ENCODE assay signal across 1 cellular context in genomic region chr7:73830872-73831655, GRCh38.
TF ChIP-seq lines count a peak whose summit lies in the region.

TSS of gene CLDN4 (plus strand) at chr7:73830996. CDS start at chr7:73831202, 206 bp downstream.

TF ChIP-seq in HepG2, 621 proteins besides CTCF, POLR2A, EP300 and RAD21 (continued from another document and continues in another):
- TF ChIP-seq, protein P1, sequence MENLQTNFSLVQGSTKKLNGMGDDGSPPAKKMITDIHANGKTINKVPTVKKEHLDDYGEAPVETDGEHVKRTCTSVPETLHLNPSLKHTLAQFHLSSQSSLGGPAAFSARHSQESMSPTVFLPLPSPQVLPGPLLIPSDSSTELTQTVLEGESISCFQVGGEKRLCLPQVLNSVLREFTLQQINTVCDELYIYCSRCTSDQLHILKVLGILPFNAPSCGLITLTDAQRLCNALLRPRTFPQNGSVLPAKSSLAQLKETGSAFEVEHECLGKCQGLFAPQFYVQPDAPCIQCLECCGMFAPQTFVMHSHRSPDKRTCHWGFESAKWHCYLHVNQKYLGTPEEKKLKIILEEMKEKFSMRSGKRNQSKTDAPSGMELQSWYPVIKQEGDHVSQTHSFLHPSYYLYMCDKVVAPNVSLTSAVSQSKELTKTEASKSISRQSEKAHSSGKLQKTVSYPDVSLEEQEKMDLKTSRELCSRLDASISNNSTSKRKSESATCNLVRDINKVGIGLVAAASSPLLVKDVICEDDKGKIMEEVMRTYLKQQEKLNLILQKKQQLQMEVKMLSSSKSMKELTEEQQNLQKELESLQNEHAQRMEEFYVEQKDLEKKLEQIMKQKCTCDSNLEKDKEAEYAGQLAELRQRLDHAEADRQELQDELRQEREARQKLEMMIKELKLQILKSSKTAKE (CRISPR knock-in tag; IDR thresholded peaks at IDR 0.05; ENCODE audit: borderline replicate concordance), result no peak
- TF ChIP-seq JARID2 (CRISPR knock-in tag; IDR thresholded peaks at IDR 0.05; ENCODE audit: insufficient replicate concordance) (no peak), YEATS2 (CRISPR knock-in tag; IDR thresholded peaks at IDR 0.05; ENCODE audit: borderline replicate concordance) (no peak), AKAP8 (CRISPR knock-in tag; IDR thresholded peaks at IDR 0.05) (0 out of 2 replicates have a peak, but pooled peaks have one; percentile 22), ZNF3 (CRISPR knock-in tag; IDR thresholded peaks at IDR 0.05) (no peak), ZNF552 (CRISPR knock-in tag; IDR thresholded peaks at IDR 0.05; ENCODE audit: borderline replicate concordance) (peak; percentile 72; the same call in 1 of the 2 replicates), PTBP1 (IDR thresholded peaks at IDR 0.05; ENCODE audit: low read depth, low read length, poor library complexity, severe bottlenecking) (peak; percentile 18), TAF15 (IDR thresholded peaks at IDR 0.05; ENCODE audit: low read depth, low read length, poor library complexity, severe bottlenecking) (no peak), ZNF205 (CRISPR knock-in tag; IDR thresholded peaks at IDR 0.05) (0 out of 2 replicates have a peak, but pooled peaks have one; percentile 18), ZNF670 (CRISPR knock-in tag; IDR thresholded peaks at IDR 0.05; ENCODE audit: borderline replicate concordance) (no peak), ZNF776 (CRISPR knock-in tag; IDR thresholded peaks at IDR 0.05) (peak; percentile 1), ZNF576 (CRISPR knock-in tag; IDR thresholded peaks at IDR 0.05) (0 out of 2 replicates have a peak, but pooled peaks have one; percentile 27), ZNF75D (CRISPR knock-in tag; IDR thresholded peaks at IDR 0.05; ENCODE audit: borderline replicate concordance) (no peak), RCOR2 (CRISPR knock-in tag; IDR thresholded peaks at IDR 0.05) (no peak), CC2D1A (CRISPR knock-in tag; IDR thresholded peaks at IDR 0.05) (no peak), POLR2AphosphoS2 (IDR thresholded peaks at IDR 0.05; ENCODE audit: low read depth, low read length) (no peak), ZBTB44 (CRISPR knock-in tag; IDR thresholded peaks at IDR 0.05) (no peak), BRCA1 (CRISPR knock-in tag; IDR thresholded peaks at IDR 0.05) (no peak), GMEB2 (CRISPR knock-in tag; IDR thresholded peaks at IDR 0.05; ENCODE audit: low read depth) (no peak), GABPA (IDR thresholded peaks at IDR 0.05; ENCODE audit: low read depth, low read length) (no peak), GABPA (CRISPR knock-in tag; IDR thresholded peaks at IDR 0.05; ENCODE audit: low read depth) (no peak), ESRRA (CRISPR knock-in tag; IDR thresholded peaks at IDR 0.05; ENCODE audit: low read depth) (no peak), ZXDC (CRISPR knock-in tag; IDR thresholded peaks at IDR 0.05) (no peak), PHF20 (CRISPR knock-in tag; IDR thresholded peaks at IDR 0.05) (no peak), SAFB2 (CRISPR knock-in tag; IDR thresholded peaks at IDR 0.05; ENCODE audit: borderline replicate concordance, low read depth) (no peak), ZMYM4 (CRISPR knock-in tag; IDR thresholded peaks at IDR 0.05) (no peak), ASH2L (IDR thresholded peaks at IDR 0.05; ENCODE audit: insufficient read length, low read depth, low read length) (no peak), ZNF460 (CRISPR knock-in tag; IDR thresholded peaks at IDR 0.05; ENCODE audit: borderline replicate concordance) (no peak), KLF11 (CRISPR knock-in tag; IDR thresholded peaks at IDR 0.05) (no peak), ZNF230 (CRISPR knock-in tag; IDR thresholded peaks at IDR 0.05) (no peak)
- TF ChIP-seq, protein P2, sequence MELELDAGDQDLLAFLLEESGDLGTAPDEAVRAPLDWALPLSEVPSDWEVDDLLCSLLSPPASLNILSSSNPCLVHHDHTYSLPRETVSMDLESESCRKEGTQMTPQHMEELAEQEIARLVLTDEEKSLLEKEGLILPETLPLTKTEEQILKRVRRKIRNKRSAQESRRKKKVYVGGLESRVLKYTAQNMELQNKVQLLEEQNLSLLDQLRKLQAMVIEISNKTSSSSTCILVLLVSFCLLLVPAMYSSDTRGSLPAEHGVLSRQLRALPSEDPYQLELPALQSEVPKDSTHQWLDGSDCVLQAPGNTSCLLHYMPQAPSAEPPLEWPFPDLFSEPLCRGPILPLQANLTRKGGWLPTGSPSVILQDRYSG (CRISPR knock-in tag; IDR thresholded peaks at IDR 0.05), result no peak
- TF ChIP-seq, protein P3, sequence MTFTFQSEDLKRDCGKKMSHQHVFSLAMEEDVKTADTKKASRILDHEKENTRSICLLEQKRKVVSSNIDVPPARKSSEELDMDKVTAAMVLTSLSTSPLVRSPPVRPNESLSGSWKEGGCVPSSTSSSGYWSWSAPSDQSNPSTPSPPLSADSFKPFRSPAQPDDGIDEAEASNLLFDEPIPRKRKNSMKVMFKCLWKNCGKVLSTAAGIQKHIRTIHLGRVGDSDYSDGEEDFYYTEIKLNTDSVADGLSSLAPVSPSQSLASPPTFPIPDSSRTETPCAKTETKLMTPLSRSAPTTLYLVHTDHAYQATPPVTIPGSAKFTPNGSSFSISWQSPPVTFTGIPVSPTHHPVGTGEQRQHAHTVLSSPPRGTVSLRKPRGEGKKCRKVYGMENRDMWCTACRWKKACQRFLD (CRISPR knock-in tag; IDR thresholded peaks at IDR 0.05; ENCODE audit: borderline replicate concordance), result no peak
- TF ChIP-seq, protein P4, sequence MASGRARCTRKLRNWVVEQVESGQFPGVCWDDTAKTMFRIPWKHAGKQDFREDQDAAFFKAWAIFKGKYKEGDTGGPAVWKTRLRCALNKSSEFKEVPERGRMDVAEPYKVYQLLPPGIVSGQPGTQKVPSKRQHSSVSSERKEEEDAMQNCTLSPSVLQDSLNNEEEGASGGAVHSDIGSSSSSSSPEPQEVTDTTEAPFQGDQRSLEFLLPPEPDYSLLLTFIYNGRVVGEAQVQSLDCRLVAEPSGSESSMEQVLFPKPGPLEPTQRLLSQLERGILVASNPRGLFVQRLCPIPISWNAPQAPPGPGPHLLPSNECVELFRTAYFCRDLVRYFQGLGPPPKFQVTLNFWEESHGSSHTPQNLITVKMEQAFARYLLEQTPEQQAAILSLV (CRISPR knock-in tag; IDR thresholded peaks at IDR 0.05; ENCODE audit: borderline replicate concordance), result peak; percentile 32; the same call in 1 of the 2 replicates
- TF ChIP-seq, protein P5, sequence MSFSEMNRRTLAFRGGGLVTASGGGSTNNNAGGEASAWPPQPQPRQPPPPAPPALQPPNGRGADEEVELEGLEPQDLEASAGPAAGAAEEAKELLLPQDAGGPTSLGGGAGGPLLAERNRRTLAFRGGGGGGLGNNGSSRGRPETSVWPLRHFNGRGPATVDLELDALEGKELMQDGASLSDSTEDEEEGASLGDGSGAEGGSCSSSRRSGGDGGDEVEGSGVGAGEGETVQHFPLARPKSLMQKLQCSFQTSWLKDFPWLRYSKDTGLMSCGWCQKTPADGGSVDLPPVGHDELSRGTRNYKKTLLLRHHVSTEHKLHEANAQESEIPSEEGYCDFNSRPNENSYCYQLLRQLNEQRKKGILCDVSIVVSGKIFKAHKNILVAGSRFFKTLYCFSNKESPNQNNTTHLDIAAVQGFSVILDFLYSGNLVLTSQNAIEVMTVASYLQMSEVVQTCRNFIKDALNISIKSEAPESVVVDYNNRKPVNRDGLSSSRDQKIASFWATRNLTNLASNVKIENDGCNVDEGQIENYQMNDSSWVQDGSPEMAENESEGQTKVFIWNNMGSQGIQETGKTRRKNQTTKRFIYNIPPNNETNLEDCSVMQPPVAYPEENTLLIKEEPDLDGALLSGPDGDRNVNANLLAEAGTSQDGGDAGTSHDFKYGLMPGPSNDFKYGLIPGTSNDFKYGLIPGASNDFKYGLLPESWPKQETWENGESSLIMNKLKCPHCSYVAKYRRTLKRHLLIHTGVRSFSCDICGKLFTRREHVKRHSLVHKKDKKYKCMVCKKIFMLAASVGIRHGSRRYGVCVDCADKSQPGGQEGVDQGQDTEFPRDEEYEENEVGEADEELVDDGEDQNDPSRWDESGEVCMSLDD (CRISPR knock-in tag; IDR thresholded peaks at IDR 0.05; ENCODE audit: borderline replicate concordance), result no peak
- TF ChIP-seq, protein P6, sequence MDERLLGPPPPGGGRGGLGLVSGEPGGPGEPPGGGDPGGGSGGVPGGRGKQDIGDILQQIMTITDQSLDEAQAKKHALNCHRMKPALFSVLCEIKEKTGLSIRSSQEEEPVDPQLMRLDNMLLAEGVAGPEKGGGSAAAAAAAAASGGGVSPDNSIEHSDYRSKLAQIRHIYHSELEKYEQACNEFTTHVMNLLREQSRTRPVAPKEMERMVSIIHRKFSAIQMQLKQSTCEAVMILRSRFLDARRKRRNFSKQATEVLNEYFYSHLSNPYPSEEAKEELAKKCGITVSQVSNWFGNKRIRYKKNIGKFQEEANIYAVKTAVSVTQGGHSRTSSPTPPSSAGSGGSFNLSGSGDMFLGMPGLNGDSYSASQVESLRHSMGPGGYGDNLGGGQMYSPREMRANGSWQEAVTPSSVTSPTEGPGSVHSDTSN (CRISPR knock-in tag; IDR thresholded peaks at IDR 0.05), result no peak
- TF ChIP-seq, protein P7, sequence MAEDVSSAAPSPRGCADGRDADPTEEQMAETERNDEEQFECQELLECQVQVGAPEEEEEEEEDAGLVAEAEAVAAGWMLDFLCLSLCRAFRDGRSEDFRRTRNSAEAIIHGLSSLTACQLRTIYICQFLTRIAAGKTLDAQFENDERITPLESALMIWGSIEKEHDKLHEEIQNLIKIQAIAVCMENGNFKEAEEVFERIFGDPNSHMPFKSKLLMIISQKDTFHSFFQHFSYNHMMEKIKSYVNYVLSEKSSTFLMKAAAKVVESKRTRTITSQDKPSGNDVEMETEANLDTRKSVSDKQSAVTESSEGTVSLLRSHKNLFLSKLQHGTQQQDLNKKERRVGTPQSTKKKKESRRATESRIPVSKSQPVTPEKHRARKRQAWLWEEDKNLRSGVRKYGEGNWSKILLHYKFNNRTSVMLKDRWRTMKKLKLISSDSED (CRISPR knock-in tag; IDR thresholded peaks at IDR 0.05), result no peak
- TF ChIP-seq, protein P8, sequence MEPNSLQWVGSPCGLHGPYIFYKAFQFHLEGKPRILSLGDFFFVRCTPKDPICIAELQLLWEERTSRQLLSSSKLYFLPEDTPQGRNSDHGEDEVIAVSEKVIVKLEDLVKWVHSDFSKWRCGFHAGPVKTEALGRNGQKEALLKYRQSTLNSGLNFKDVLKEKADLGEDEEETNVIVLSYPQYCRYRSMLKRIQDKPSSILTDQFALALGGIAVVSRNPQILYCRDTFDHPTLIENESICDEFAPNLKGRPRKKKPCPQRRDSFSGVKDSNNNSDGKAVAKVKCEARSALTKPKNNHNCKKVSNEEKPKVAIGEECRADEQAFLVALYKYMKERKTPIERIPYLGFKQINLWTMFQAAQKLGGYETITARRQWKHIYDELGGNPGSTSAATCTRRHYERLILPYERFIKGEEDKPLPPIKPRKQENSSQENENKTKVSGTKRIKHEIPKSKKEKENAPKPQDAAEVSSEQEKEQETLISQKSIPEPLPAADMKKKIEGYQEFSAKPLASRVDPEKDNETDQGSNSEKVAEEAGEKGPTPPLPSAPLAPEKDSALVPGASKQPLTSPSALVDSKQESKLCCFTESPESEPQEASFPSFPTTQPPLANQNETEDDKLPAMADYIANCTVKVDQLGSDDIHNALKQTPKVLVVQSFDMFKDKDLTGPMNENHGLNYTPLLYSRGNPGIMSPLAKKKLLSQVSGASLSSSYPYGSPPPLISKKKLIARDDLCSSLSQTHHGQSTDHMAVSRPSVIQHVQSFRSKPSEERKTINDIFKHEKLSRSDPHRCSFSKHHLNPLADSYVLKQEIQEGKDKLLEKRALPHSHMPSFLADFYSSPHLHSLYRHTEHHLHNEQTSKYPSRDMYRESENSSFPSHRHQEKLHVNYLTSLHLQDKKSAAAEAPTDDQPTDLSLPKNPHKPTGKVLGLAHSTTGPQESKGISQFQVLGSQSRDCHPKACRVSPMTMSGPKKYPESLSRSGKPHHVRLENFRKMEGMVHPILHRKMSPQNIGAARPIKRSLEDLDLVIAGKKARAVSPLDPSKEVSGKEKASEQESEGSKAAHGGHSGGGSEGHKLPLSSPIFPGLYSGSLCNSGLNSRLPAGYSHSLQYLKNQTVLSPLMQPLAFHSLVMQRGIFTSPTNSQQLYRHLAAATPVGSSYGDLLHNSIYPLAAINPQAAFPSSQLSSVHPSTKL (CRISPR knock-in tag; IDR thresholded peaks at IDR 0.05), result no peak; the same call in 1 of the 2 replicates
